28 cellular contexts compared by ENCODE assay signal in the genomic region with DNA sequence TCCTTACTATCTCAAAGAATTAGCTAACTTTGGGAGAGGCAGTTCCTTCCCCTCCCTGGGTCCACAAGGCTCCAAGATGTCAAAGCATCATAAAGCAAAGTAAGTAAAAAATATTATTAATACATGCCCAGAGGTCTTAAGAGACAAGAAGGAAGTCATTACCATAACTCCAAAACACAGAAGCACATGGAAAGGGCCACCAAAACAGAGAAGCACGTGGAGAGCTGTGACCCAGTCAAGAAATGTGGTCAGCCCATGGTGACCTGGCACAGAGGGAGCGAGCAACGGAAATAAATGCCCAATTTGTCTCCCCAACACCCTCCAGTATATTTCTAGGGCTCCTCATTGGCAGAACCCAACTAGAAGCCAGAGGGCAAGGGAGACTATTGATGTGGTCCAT.
"Had no signal": no experiment of that assay in that cellular context is flagged by ENCODE, and none has a peak within 500 bp of the region (broad histone marks: within the 10 kb centered on the region; RNA-seq: fewer than 3 reads in every experiment).

No MANE protein-coding gene starts in this region.

- H3K4me3 Mint-ChIP-seq: dendritic cell treated with granulocyte-macrophage colony-stimulating factor and Interleukin-4, amounts not matched to agents 40 ng/mL and 50 ng/mL, for 4 days; effector memory CD8-positive, alpha-beta T cell; endodermal cell had no signal

- H3K4me3 ChIP-seq: colonic mucosa, coronary artery, dorsolateral prefrontal cortex, esophagus muscularis mucosa, gastrocnemius medialis, gastroesophageal sphincter, heart left ventricle, heart right ventricle had no signal

- ATAC-seq: effector memory CD8-positive, alpha-beta T cell; esophagus mucosa; foreskin keratinocyte; gastrocnemius medialis; gastroesophageal sphincter had no signal

- DNase-seq: colonic mucosa; cortex of kidney; dermis blood vessel endothelial cell; dorsolateral prefrontal cortex; effector CD4-positive, alpha-beta T cell; effector CD8-positive, alpha-beta T cell; effector memory CD4-positive, alpha-beta T cell; effector memory CD8-positive, alpha-beta T cell; endodermal cell; erythroblast; foreskin fibroblast; foreskin keratinocyte; foreskin melanocyte; gastrocnemius medialis; glutamatergic neuron; head of caudate nucleus; heart left ventricle; heart right ventricle had no signal

- H3K27ac ChIP-seq: colonic mucosa, coronary artery, dorsolateral prefrontal cortex, epithelial cell of prostate, esophagus muscularis mucosa, foreskin keratinocyte, gastrocnemius medialis, gastroesophageal sphincter, heart right ventricle had no signal

- H3K4me1 Mint-ChIP-seq: endodermal cell had no signal

- H3K27me3 Mint-ChIP-seq: dendritic cell treated with granulocyte-macrophage colony-stimulating factor and Interleukin-4, amounts not matched to agents 40 ng/mL and 50 ng/mL, for 4 days; effector memory CD8-positive, alpha-beta T cell had no signal

- H3K4me1 ChIP-seq: colonic mucosa, esophagus muscularis mucosa, foreskin keratinocyte, gastrocnemius medialis, gastroesophageal sphincter, heart left ventricle had no signal

- H3K27ac Mint-ChIP-seq: dendritic cell treated with granulocyte-macrophage colony-stimulating factor and Interleukin-4, amounts not matched to agents 40 ng/mL and 50 ng/mL, for 4 days; effector memory CD8-positive, alpha-beta T cell; endodermal cell had no signal

- H3K9me3 ChIP-seq: colonic mucosa, esophagus muscularis mucosa, gastrocnemius medialis, gastroesophageal sphincter, heart left ventricle had no signal

- FAIRE-seq: colon, endometrium, endothelial cell of umbilical vein, frontal cortex had no signal

- H3K27me3 ChIP-seq: colonic mucosa, esophagus muscularis mucosa, foreskin keratinocyte, gastrocnemius medialis, gastroesophageal sphincter, heart left ventricle, heart right ventricle had no signal

- H3K36me3 ChIP-seq: colonic mucosa, esophagus muscularis mucosa, gastrocnemius medialis, gastroesophageal sphincter, heart left ventricle, heart right ventricle had no signal
